17 cellular contexts compared by ENCODE assay signal in the genomic region with DNA sequence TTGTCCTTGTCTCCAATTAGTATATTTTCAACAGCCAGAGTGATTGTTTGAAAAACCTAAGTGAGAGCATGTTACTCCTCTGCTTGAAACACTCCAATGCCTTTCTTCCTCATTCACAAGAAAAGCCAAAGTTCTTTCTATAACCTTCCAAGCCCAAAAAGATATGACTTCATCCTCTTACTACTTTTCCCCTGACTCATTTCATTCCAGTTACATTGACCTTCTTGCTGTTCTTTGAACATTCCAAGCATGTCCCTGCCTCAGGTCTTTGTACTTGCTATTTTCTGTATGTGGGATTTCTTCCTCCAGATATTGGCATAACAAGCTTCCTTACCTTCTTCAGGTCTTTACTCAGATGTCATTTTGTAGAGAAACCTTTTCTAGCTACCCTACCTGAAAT. TPM values are rescaled to one million over a fixed set of nuclear protein-coding genes. Genes with fewer than 3 reads are reported as not detected.
DNase-seq lines count a peak whose midpoint lies in the region; ATAC-seq and TF ChIP-seq lines count a peak whose summit lies in the region.
"Had no signal": no experiment of that assay in that cellular context is flagged by ENCODE, and none has a peak within 500 bp of the region (broad histone marks: within the 10 kb centered on the region; RNA-seq: fewer than 3 reads in every experiment).

No MANE protein-coding gene starts in this region.

- H3K36me3 Mint-ChIP-seq in HFFc6 (ENCODE audit: low read depth): no peaks in the 10 kb centered on the region

- peak overlapping the region; percentile 87 for H3K27ac Mint-ChIP-seq in HFFc6
- H3K27ac Mint-ChIP-seq: activated naive CD4-positive, alpha-beta T cell treated with anti-CD3 and anti-CD28 coated beads for 36 hours; progenitor cell of endocrine pancreas; T-helper 1 cell treated with Interleukin-12 subunit alpha and Interleukin-12 subunit beta and Interleukin-4 antibody, amounts not matched to agents 30 μg/mL and 1 μg/mL, for 36 hours had no signal

- peak overlapping the region; percentile 53 for H3K4me3 Mint-ChIP-seq in HFFc6
- H3K4me3 Mint-ChIP-seq: activated naive CD4-positive, alpha-beta T cell treated with anti-CD3 and anti-CD28 coated beads for 36 hours; T-helper 1 cell treated with Interleukin-12 subunit alpha and Interleukin-12 subunit beta and Interleukin-4 antibody, amounts not matched to agents 30 μg/mL and 1 μg/mL, for 36 hours had no signal

- in situ Hi-C loops in ACHN (cut with HindIII; ENCODE audit: low pct_ligation_motif_present, low pct_unique_long_range_greater_than_20kb, low sequenced_read_pairs) (no loop called here), astrocyte of the spinal cord (cut with HindIII; ENCODE audit: low sequenced_read_pairs) (no loop called here)

- H3K4me1 Mint-ChIP-seq in HFFc6 (ENCODE audit: low read depth): peaks cover 31% of the 10 kb centered on the region

- H3K9me3 Mint-ChIP-seq in HFFc6: no peaks in the 10 kb centered on the region
- H3K9me3 Mint-ChIP-seq: activated naive CD4-positive, alpha-beta T cell treated with anti-CD3 and anti-CD28 coated beads for 36 hours; T-helper 1 cell treated with Interleukin-12 subunit alpha and Interleukin-12 subunit beta and Interleukin-4 antibody, amounts not matched to agents 30 μg/mL and 1 μg/mL, for 36 hours had no signal

- TF ChIP-seq CTCF in HFFc6 (IDR thresholded peaks at IDR 0.05) (no peak), astrocyte of the spinal cord (IDR thresholded peaks at IDR 0.05; ENCODE audit: low read depth, low read length) (no peak)

- no peak overlapping the region for H3K4me3 ChIP-seq in astrocyte of the spinal cord (ENCODE audit: low read depth, low read length)
- H3K4me3 ChIP-seq: A549, hepatocyte, left ventricle myocardium inferior had no signal

- DNase-seq in ACHN (peak; percentile 60), HFFc6 (peak; percentile 53), astrocyte of the spinal cord (ENCODE audit: low read depth, low spot score) (peak; percentile 51), iris pigment epithelial cell (ENCODE audit: low read depth) (peak; percentile 71), NCI-H1417 treated with DMSO at 0.1 percent for 48 hours (lab: John Stamatoyannopoulos, UW) (no peak), hypothalamus (lab: John Stamatoyannopoulos, UW) (no peak)
- DNase-seq: activated CD4-positive, CD25-positive, alpha-beta regulatory T cell treated with anti-CD3 and anti-CD28 coated beads, Interleukin-2, amount 50 U/mL, for 72 hours; activated naive CD4-positive, alpha-beta T cell treated with anti-CD3 and anti-CD28 coated beads for 36 hours; left ventricle myocardium inferior; NCI-H2081; NCI-H748 treated with DMSO at 0.1 percent for 48 hours had no signal

- no peaks in the 10 kb centered on the region for H3K27me3 Mint-ChIP-seq in HFFc6 (ENCODE audit: insufficient read depth)
- H3K27me3 Mint-ChIP-seq: progenitor cell of endocrine pancreas had no signal

- no peak for ATAC-seq in GM21529 (IDR thresholded peaks at IDR 0.05; ENCODE audit: unreplicated experiment)
- no peak for ATAC-seq in HG02973 (IDR thresholded peaks at IDR 0.05; ENCODE audit: unreplicated experiment)
- ATAC-seq: A549 had no signal

RNA-seq across cellular contexts. Expression of gene EHHADH, which starts 28.3 kb away (rescaled TPM):
- total RNA-seq in HFFc6 (2021; fragmentation: NEBNext Ultra II Directional; extraction: Animal tissue kit (Norgen Biotek cat#: 25700)): 1 to 10 TPM; 4.2 to 7.4 (median 6.4) TPM

Comparison
In these comparisons a context has a peak if more than half of its experiments do, and no peak if none do; other contexts are left out.
1. DNase-seq: peak in ACHN (single experiment), HFFc6 (single experiment), astrocyte of the spinal cord (single experiment) and iris pigment epithelial cell (single experiment); none in NCI-H1417 treated with DMSO at 0.1 percent for 48 hours (single experiment) and hypothalamus (0 of 51).